In genomic region chr16:13696017-13696416, GRCh38 we compare ENCODE assay signal across 8 cellular contexts.
"Had no signal": no experiment of that assay in that cellular context is flagged by ENCODE, and none has a peak within 500 bp of the region (broad histone marks: within the 10 kb centered on the region; RNA-seq: fewer than 3 reads in every experiment).

No MANE protein-coding gene starts in this region.

- H3K4me3 ChIP-seq: GM12878 had no signal

- FAIRE-seq: G401.6, GM12878, GM12891, GM12892, GM18507, GM19239 had no signal

- ATAC-seq: GM12878 had no signal

- DNase-seq: GDM1, GF-D8 had no signal
